In the genomic region with DNA sequence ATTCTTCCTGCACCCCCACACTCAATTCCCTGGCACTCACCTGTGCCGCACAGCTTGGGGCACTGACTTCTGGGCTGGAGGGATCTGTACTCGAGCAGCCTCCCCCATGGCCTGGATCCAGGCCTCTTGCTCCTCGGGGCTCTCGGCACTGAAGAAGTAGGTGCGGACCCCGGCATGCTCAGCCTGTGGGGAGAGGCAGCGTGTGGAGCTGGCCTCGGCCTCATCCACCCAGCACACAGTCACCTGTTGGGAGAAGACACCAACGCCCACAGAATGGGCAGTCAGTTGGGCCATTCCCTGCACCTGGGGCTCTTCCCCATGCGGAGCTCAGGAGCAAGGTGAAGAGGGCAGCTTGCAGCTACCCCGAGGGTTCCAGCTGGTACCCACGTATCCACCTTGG, we compare ENCODE assay signal across 35 cellular contexts. TPM values are rescaled to one million over a fixed set of nuclear protein-coding genes. Genes with fewer than 3 reads are reported as not detected.
"Had no signal": no experiment of that assay in that cellular context is flagged by ENCODE, and none has a peak within 500 bp of the region (broad histone marks: within the 10 kb centered on the region; RNA-seq: fewer than 3 reads in every experiment).

No MANE protein-coding gene starts in this region.

- H3K27ac ChIP-seq: adrenal gland, body of pancreas, epithelial cell of prostate, esophagus squamous epithelium had no signal

- H3K9me3 ChIP-seq: adrenal gland, body of pancreas, esophagus squamous epithelium had no signal

- ATAC-seq: activated CD4-positive, alpha-beta T cell treated with anti-CD3 and anti-CD28 coated beads for 36 hours; activated CD8-positive, alpha-beta memory T cell treated with anti-CD3 and anti-CD28 coated beads, Interleukin-2, amount 10 ng/mL, durations not matched to agents 7 days and 5 days; activated CD8-positive, alpha-beta T cell treated with anti-CD3 and anti-CD28 coated beads, Interleukin-2, amount 10 ng/mL, durations not matched to agents 7 days and 5 days; activated naive CD8-positive, alpha-beta T cell treated with anti-CD3 and anti-CD28 coated beads, Interleukin-2, amount 50 U/mL, for 24 hours; body of pancreas had no signal

- FAIRE-seq: colon, endometrium, endothelial cell of umbilical vein had no signal

- H3K36me3 ChIP-seq: adrenal gland had no signal

- H3K27me3 ChIP-seq: adrenal gland, body of pancreas, esophagus squamous epithelium had no signal

- DNase-seq: activated CD4-positive, alpha-beta memory T cell treated with anti-CD3 and anti-CD28 coated beads for 36 hours; activated CD4-positive, alpha-beta T cell treated with anti-CD3 and anti-CD28 coated beads for 36 hours; activated CD4-positive, alpha-beta T cell treated with anti-CD3 and anti-CD28 coated beads, Interleukin-2, amount 10 ng/mL, durations not matched to agents 24 days and 14 days; activated CD4-positive, CD25-positive, alpha-beta regulatory T cell; activated CD4-positive, CD25-positive, alpha-beta regulatory T cell treated with anti-CD3 and anti-CD28 coated beads, Interleukin-2, amount 50 U/mL, for 72 hours; activated CD8-positive, alpha-beta memory T cell treated with anti-CD3 and anti-CD28 coated beads, Interleukin-2, amount 10 ng/mL, durations not matched to agents 7 days and 5 days; activated CD8-positive, alpha-beta memory T cell treated with anti-CD3 and anti-CD28 coated beads, Interleukin-2, amount 50 U/mL, for 4 hours; activated CD8-positive, alpha-beta T cell treated with anti-CD3 and anti-CD28 coated beads, Interleukin-2, amount 10 ng/mL, durations not matched to agents 7 days and 5 days; activated effector memory CD4-positive, alpha-beta T cell treated with anti-CD3 and anti-CD28 coated beads, Interleukin-2, amount 50 U/mL, for 16 hours; activated naive CD4-positive, alpha-beta T cell treated with anti-CD3 and anti-CD28 coated beads for 36 hours; activated naive CD8-positive, alpha-beta T cell treated with anti-CD3 and anti-CD28 coated beads for 36 hours; activated naive CD8-positive, alpha-beta T cell treated with anti-CD3 and anti-CD28 coated beads, Interleukin-2, amount 50 U/mL, for 24 hours; activated T-cell treated with anti-CD3 and anti-CD28 coated beads, Interleukin-2, amount 50 U/mL, for 1 hour; activated T-cell treated with anti-CD3 and anti-CD28 coated beads, Interleukin-2, amount 50 U/mL, for 48 hours; adrenal gland; amygdala; caudate nucleus; cortex of kidney; dermis blood vessel endothelial cell; effector CD8-positive, alpha-beta T cell; esophagus squamous epithelium; foreskin melanocyte; T-helper 2 cell had no signal

- H3K4me3 ChIP-seq: adrenal gland, body of pancreas, esophagus squamous epithelium had no signal

RNA-seq across cellular contexts. Expression of gene GOLT1A, which starts 47.5 kb away (rescaled TPM):
- total RNA-seq: activated CD4-positive, alpha-beta T cell treated with anti-CD3 and anti-CD28 coated beads, Interleukin-2, amount 10 ng/mL, durations not matched to agents 24 days and 14 days; activated CD8-positive, alpha-beta memory T cell treated with anti-CD3 and anti-CD28 coated beads for 36 hours; activated CD8-positive, alpha-beta memory T cell treated with anti-CD3 and anti-CD28 coated beads, Interleukin-2, amount 10 ng/mL, durations not matched to agents 7 days and 5 days; activated CD8-positive, alpha-beta T cell treated with anti-CD3 and anti-CD28 coated beads, Interleukin-2, amount 10 ng/mL, durations not matched to agents 7 days and 5 days; activated naive CD4-positive, alpha-beta T cell treated with anti-CD3 and anti-CD28 coated beads for 36 hours; activated T-helper 1 cell treated with anti-CD3 and anti-CD28 coated beads, Interleukin-12 subunit alpha, Interleukin-12 subunit beta, Interleukin-2, Interleukin-4 antibody, amounts not matched to agents 30 ng/mL and 10 ng/mL and 1 ng/mL, durations not matched to agents 14 hours and 24 hours and 36 hours; aorta; chondrocyte; dermis blood vessel endothelial cell; endothelial cell of umbilical vein; fibroblast of villous mesenchyme; T-helper 1 cell treated with Interleukin-12 subunit alpha and Interleukin-12 subunit beta and Interleukin-4 antibody, amounts not matched to agents 30 ng/mL and 1 ng/mL, for 36 hours had no signal
- polyA plus RNA-seq: endothelial cell of umbilical vein, fibroblast of lung had no signal
